In the genomic region with DNA sequence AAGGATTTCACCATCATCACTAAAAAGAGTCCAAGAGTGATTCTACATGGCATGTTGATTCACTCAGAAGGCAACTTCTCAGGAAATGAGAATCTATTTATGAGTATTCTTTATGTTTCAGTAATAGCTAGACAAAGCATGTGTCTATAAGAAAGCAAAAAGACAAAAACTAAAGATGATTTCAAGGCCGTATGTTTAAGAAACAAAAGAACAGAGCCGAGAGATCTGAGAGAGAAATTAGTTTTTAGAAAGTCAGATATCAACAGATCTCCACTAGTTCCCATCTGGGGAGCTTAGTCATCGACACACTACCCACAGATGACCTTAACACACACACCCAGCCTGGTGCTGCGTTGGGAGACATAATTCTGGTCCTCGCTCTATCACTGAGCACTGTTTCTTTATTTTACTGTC, we compare ENCODE assay signal across 9 cellular contexts. TPM values are rescaled to one million over a fixed set of nuclear protein-coding genes. Genes with fewer than 3 reads are reported as not detected.
A peak's percentile ranks its signal among the peaks of the same experiment; 100 is the strongest.
DNase-seq lines count a peak whose midpoint lies in the region; ATAC-seq and TF ChIP-seq lines count a peak whose summit lies in the region.
"Had no signal": no experiment of that assay in that cellular context is flagged by ENCODE, and none has a peak within 500 bp of the region (broad histone marks: within the 10 kb centered on the region; RNA-seq: fewer than 3 reads in every experiment).

No MANE protein-coding gene starts in this region.

- H3K36me3 Mint-ChIP-seq in activated T-helper 17 cell treated with anti-CD3 and anti-CD28 coated beads, Interleukin-2, amount 50 U/mL, for 72 hours (ENCODE audit: low read depth) = peaks cover 4% of the 10 kb centered on the region

- no peaks in the 10 kb centered on the region for H3K9me3 Mint-ChIP-seq in activated T-helper 17 cell treated with anti-CD3 and anti-CD28 coated beads, Interleukin-2, amount 50 U/mL, for 72 hours

- H3K4me3 Mint-ChIP-seq in activated T-helper 17 cell treated with anti-CD3 and anti-CD28 coated beads, Interleukin-2, amount 50 U/mL, for 72 hours = peak overlapping the region; percentile 83

- peak; percentile 40 for ATAC-seq in HG02884 (IDR thresholded peaks at IDR 0.05; ENCODE audit: unreplicated experiment)
- peak; percentile 93 for ATAC-seq in activated T-helper 17 cell treated with anti-CD3 and anti-CD28 coated beads, Interleukin-2, amount 50 U/mL, for 72 hours (replicated peaks)

- H3K36me3 ChIP-seq in vagina = no peaks in the 10 kb centered on the region

- H3K4me1 Mint-ChIP-seq in activated T-helper 17 cell treated with anti-CD3 and anti-CD28 coated beads, Interleukin-2, amount 50 U/mL, for 72 hours = peaks cover 47% of the 10 kb centered on the region

- peak overlapping the region; percentile 86 for H3K27ac Mint-ChIP-seq in activated T-helper 17 cell treated with anti-CD3 and anti-CD28 coated beads, Interleukin-2, amount 50 U/mL, for 72 hours

- H3K27ac ChIP-seq in vagina = no peak overlapping the region
- H3K27ac ChIP-seq: epithelial cell of prostate had no signal

- H3K4me1 ChIP-seq in vagina = peaks cover 32% of the 10 kb centered on the region

- peak; percentile 27 for DNase-seq in NOMO-1 treated with DMSO at 0.1 percent for 48 hours (lab: John Stamatoyannopoulos, UW; ENCODE audit: unreplicated experiment)
- no peak for DNase-seq in NOMO-1 treated with dmso at 0.1 percent for 144 hours (lab: John Stamatoyannopoulos, UW; ENCODE audit: unreplicated experiment)
- peak; percentile 56 for DNase-seq in non-pigmented ciliary epithelial cell (ENCODE audit: low read depth)
- DNase-seq in HuH-7 (ENCODE audit: low spot score) = no peak
- DNase-seq in vagina (ENCODE audit: extremely low spot score in 2 of 2) = no peak
- DNase-seq in NK-92 (lab: John Stamatoyannopoulos, UW; ENCODE audit: unreplicated experiment) = no peak

- intact Hi-C loops in vagina (cut with DNase I) = no loop called here

- no peak for TF ChIP-seq CTCF in vagina (IDR thresholded peaks at IDR 0.05)

- H3K9me3 ChIP-seq in vagina = no peaks in the 10 kb centered on the region

- no peak for TF ChIP-seq POLR2A in vagina (IDR thresholded peaks at IDR 0.05)

- H3K27me3 ChIP-seq in vagina = no peaks in the 10 kb centered on the region

- no peaks in the 10 kb centered on the region for H3K27me3 Mint-ChIP-seq in activated T-helper 17 cell treated with anti-CD3 and anti-CD28 coated beads, Interleukin-2, amount 50 U/mL, for 72 hours

- H3K4me3 ChIP-seq in vagina = no peak overlapping the region

RNA-seq across cellular contexts. Expression of gene PIP4K2A, which starts 21.0 kb away (rescaled TPM):
- 100 to 1,000 TPM in 1 of 2 donors, 10 to 100 TPM in 1; 86.1 to 111 TPM for total RNA-seq in activated T-helper 17 cell treated with anti-CD3 and anti-CD28 coated beads, Interleukin-2, amount 50 U/mL, for 72 hours
- total RNA-seq in vagina = 20.6 TPM

Comparison
In these comparisons a context has a peak if more than half of its experiments do, and no peak if none do; other contexts are left out.
1. DNase-seq: peak in NOMO-1 treated with DMSO at 0.1 percent for 48 hours (single experiment) and non-pigmented ciliary epithelial cell (single experiment); none in NOMO-1 treated with dmso at 0.1 percent for 144 hours (single experiment), HuH-7 (single experiment), vagina (0 of 2) and NK-92 (single experiment).